ENCODE assay signal across 7 cellular contexts in genomic region chr5:63094730-63095129, GRCh38.
"Had no signal": no experiment of that assay in that cellular context is flagged by ENCODE, and none has a peak within 500 bp of the region (broad histone marks: within the 10 kb centered on the region; RNA-seq: fewer than 3 reads in every experiment).

No MANE protein-coding gene starts in this region.

- H3K27me3 Mint-ChIP-seq: IgD-negative memory B cell had no signal

- DNase-seq: IMR-90, KBM-7, KG1 had no signal

- H3K27ac Mint-ChIP-seq: IgD-negative memory B cell had no signal

- H3K4me1 Mint-ChIP-seq: IgD-negative memory B cell had no signal

- ATAC-seq: HepG2, K562 had no signal

- H3K4me3 Mint-ChIP-seq: IgD-negative memory B cell had no signal

- H3K27ac ChIP-seq: HL-60 had no signal

- H3K4me3 ChIP-seq: K562 had no signal

- H3K36me3 Mint-ChIP-seq: IgD-negative memory B cell had no signal
